In genomic region chr3:122514123-122515019, GRCh38 we compare ENCODE assay signal across 8 cellular contexts. TPM values are rescaled to one million over a fixed set of nuclear protein-coding genes. Genes with fewer than 3 reads are reported as not detected.
DNase-seq lines count a peak whose midpoint lies in the region; ATAC-seq lines count a peak whose summit lies in the region.

Gene KPNA1, minus strand, starts transcription at chr3:122514939. Its CDS starts 18,374 bp downstream, at chr3:122496565.

- CTCF ChIA-PET in activated CD8-positive, alpha-beta memory T cell treated with anti-CD3 and anti-CD28 coated beads for 36 hours (lab: Charles Lee), result interaction anchor here (0.7 to 1.0 kb wide), 3 partner anchors 12 to 165 kb away, joined by 3 read pairs; no protein-coding TSS in a partner anchor

- peak; percentile 73 for ATAC-seq in GM19467 (IDR thresholded peaks at IDR 0.05; ENCODE audit: unreplicated experiment)

- peak; percentile 60 for DNase-seq in CMK (ENCODE audit: low read depth)
- peak; percentile 94 for DNase-seq in HPDE6-E6E7 (ENCODE audit: extremely low spot score)
- peak; percentile 84 to 89 for DNase-seq in NOMO-1 (lab: John Stamatoyannopoulos, UW; ENCODE audit: unreplicated experiment in 2 of 2)
- peak; percentile 74 for DNase-seq in effector CD8-positive, alpha-beta T cell (lab: John Stamatoyannopoulos, UW)
- peak; percentile 92 for DNase-seq in medulla oblongata (ENCODE audit: extremely low spot score)
- peak; percentile 70 to 81 (median 77) for DNase-seq in stimulated activated CD4-positive, alpha-beta T cell treated with anti-CD3 and anti-CD28 coated beads, TNF-alpha, amount 100 ng/mL, for 48 hours (ENCODE audit: low read depth in 3 of 3)

- POLR2A ChIA-PET in activated CD8-positive, alpha-beta memory T cell treated with anti-CD3 and anti-CD28 coated beads for 36 hours (lab: Charles Lee), result interaction anchor here (0.6 to 1.2 kb wide), 9 partner anchors 11 to 130 kb away, joined by 3 to 15 read pairs (median 4); partner anchors contain the start of genes FAM162A and WDR5B

RNA-seq across cellular contexts. Expression of gene KPNA1, which starts in this region (rescaled TPM):
- total RNA-seq in activated CD8-positive, alpha-beta memory T cell treated with anti-CD3 and anti-CD28 coated beads for 36 hours, result 10 to 100 TPM; 52.9 to 54.3 TPM

Comparison
In these comparisons a context has a peak if more than half of its experiments do, and no peak if none do; other contexts are left out.
1. Peak in every context shown above with its lines: DNase-seq and ATAC-seq.